Comparison of ENCODE assay signal across 23 cellular contexts in the genomic region with DNA sequence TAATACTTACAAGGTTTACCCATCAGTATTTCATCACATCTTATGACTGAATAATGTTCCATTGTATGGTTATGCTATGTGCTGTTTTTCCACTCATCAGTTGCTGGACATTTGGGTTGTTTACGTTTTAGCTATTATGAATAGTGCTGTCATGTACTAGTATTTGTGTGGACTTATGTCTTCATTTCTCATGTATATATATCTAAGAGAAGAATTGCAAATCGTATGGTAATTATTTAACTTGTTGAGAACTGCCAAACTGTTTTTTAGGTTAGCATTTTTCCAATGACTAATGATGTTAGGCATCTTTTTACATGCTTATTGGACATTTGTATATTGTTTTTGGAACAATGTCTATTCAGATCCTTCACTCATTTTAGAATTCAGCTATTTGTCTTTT.
"Had no signal": no experiment of that assay in that cellular context is flagged by ENCODE, and none has a peak within 500 bp of the region (broad histone marks: within the 10 kb centered on the region; RNA-seq: fewer than 3 reads in every experiment).

No MANE protein-coding gene starts in this region.

- H3K4me1 Mint-ChIP-seq: central memory CD8-positive, alpha-beta T cell; nephron had no signal

- H3K4me3 Mint-ChIP-seq: activated T-cell treated with anti-CD3 and anti-CD28 coated beads, Interleukin-2, amount 50 U/mL, for 72 hours; central memory CD8-positive, alpha-beta T cell; nephron; type B pancreatic cell had no signal

- H3K36me3 ChIP-seq: right lobe of liver, stomach had no signal

- H3K27ac ChIP-seq: body of pancreas, coronary artery, parathyroid adenoma, right lobe of liver, stomach had no signal

- H3K27ac Mint-ChIP-seq: activated naive CD4-positive, alpha-beta T cell treated with anti-CD3 and anti-CD28 coated beads, Interleukin-2, amount 50 U/mL, for 72 hours; activated T-cell treated with anti-CD3 and anti-CD28 coated beads, Interleukin-2, amount 50 U/mL, for 72 hours; nephron; type B pancreatic cell had no signal

- H3K4me3 ChIP-seq: body of pancreas, coronary artery, lung, right lobe of liver, smooth muscle cell, stomach had no signal

- H3K27me3 ChIP-seq: body of pancreas, right lobe of liver, stomach had no signal

- H3K27me3 Mint-ChIP-seq: central memory CD8-positive, alpha-beta T cell; type B pancreatic cell had no signal

- DNase-seq: activated CD4-positive, alpha-beta T cell treated with anti-CD3 and anti-CD28 coated beads, Interleukin-2, amount 50 U/mL, for 1 hour; activated CD8-positive, alpha-beta memory T cell treated with anti-CD3 and anti-CD28 coated beads for 24 hours; activated effector memory CD4-positive, alpha-beta T cell treated with anti-CD3 and anti-CD28 coated beads, Interleukin-2, amount 50 U/mL, for 16 hours; activated T-cell treated with anti-CD3 and anti-CD28 coated beads, Interleukin-2, amount 50 U/mL, for 72 hours; body of pancreas; erythroblast; kidney; midbrain; right lobe of liver; stimulated activated CD4-positive, alpha-beta T cell treated with anti-CD3 and anti-CD28 coated beads, Interleukin-4, amount 100 ng/mL, for 1 hour; stomach; T1000 had no signal

- H3K9me3 ChIP-seq: body of pancreas, right lobe of liver, stomach had no signal

- H3K36me3 Mint-ChIP-seq: activated naive CD4-positive, alpha-beta T cell treated with anti-CD3 and anti-CD28 coated beads, Interleukin-2, amount 50 U/mL, for 72 hours; type B pancreatic cell had no signal

- H3K4me1 ChIP-seq: parathyroid adenoma, right lobe of liver had no signal

- H3K9me3 Mint-ChIP-seq: activated naive CD4-positive, alpha-beta T cell treated with anti-CD3 and anti-CD28 coated beads, Interleukin-2, amount 50 U/mL, for 72 hours; activated T-cell treated with anti-CD3 and anti-CD28 coated beads, Interleukin-2, amount 50 U/mL, for 72 hours; central memory CD8-positive, alpha-beta T cell; nephron; type B pancreatic cell had no signal

- FAIRE-seq: endometrium, kidney had no signal

- ATAC-seq: activated CD4-positive, CD25-positive, alpha-beta regulatory T cell treated with anti-CD3 and anti-CD28 coated beads, Interleukin-2, amount 50 U/mL, for 24 hours; activated naive CD4-positive, alpha-beta T cell treated with anti-CD3 and anti-CD28 coated beads, Interleukin-2, amount 50 U/mL, for 72 hours; activated T-cell treated with anti-CD3 and anti-CD28 coated beads, Interleukin-2, amount 50 U/mL, for 72 hours; body of pancreas; left lobe of liver; right lobe of liver had no signal
